24 cellular contexts compared by ENCODE assay signal in genomic region chr12:89679631-89680030, GRCh38.
"Had no signal": no experiment of that assay in that cellular context is flagged by ENCODE, and none has a peak within 500 bp of the region (broad histone marks: within the 10 kb centered on the region; RNA-seq: fewer than 3 reads in every experiment).

No MANE protein-coding gene starts in this region.

- H3K27me3 ChIP-seq: gastroesophageal sphincter, heart left ventricle, testis, upper lobe of left lung had no signal

- FAIRE-seq: endometrium, small intestine had no signal

- H3K9me3 ChIP-seq: testis had no signal

- H3K4me1 ChIP-seq: testis had no signal

- DNase-seq: activated CD4-positive, alpha-beta T cell treated with anti-CD3 and anti-CD28 coated beads, Interleukin-2, amount 50 U/mL, for 4 hours; activated gamma-delta T cell treated with Interleukin-2 at 50 U/mL for 16 hours; activated naive CD8-positive, alpha-beta T cell treated with anti-CD3 and anti-CD28 coated beads, Interleukin-2, amount 10 ng/mL, durations not matched to agents 7 days and 5 days; activated T-cell treated with anti-CD3 and anti-CD28 coated beads for 4 hours; anterior cingulate cortex; caudate nucleus; heart left ventricle; immature natural killer cell; kidney glomerular epithelial cell; left ventricle myocardium superior; psoas muscle; right cardiac atrium; small intestine; stimulated activated CD4-positive, alpha-beta T cell treated with anti-CD3 and anti-CD28 coated beads, Interleukin-4, amount 100 ng/mL, for 4 hours; T-helper 2 cell; testis; upper lobe of left lung; WERI-Rb-1 had no signal

- H3K36me3 ChIP-seq: gastroesophageal sphincter, heart left ventricle, upper lobe of left lung, WERI-Rb-1 had no signal

- ATAC-seq: gastroesophageal sphincter; heart left ventricle; left ventricle myocardium superior; psoas muscle; right cardiac atrium; stimulated activated memory B cell treated with anti-CD40 and anti-IgM and Interleukin-4, amounts not matched to agents 10 μg/mL and 1 μg/mL and 100 μg/mL, for 72 hours had no signal

- H3K27ac Mint-ChIP-seq: activated naive CD8-positive, alpha-beta T cell treated with anti-CD3 and anti-CD28 coated beads, Interleukin-2, amount 10 ng/mL, durations not matched to agents 7 days and 5 days; activated T-helper 1 cell treated with anti-CD3 and anti-CD28 coated beads, Interleukin-12 subunit alpha, Interleukin-12 subunit beta, Interleukin-2, Interleukin-4 antibody, amounts not matched to agents 30 ng/mL and 10 ng/mL and 1 ng/mL, durations not matched to agents 14 hours and 24 hours and 36 hours; brain; immature natural killer cell; stimulated activated memory B cell treated with anti-CD40 and anti-IgM and Interleukin-4, amounts not matched to agents 10 μg/mL and 1 μg/mL and 100 μg/mL, for 72 hours had no signal

- H3K27me3 Mint-ChIP-seq: activated naive CD8-positive, alpha-beta T cell treated with anti-CD3 and anti-CD28 coated beads, Interleukin-2, amount 10 ng/mL, durations not matched to agents 7 days and 5 days; brain; stimulated activated memory B cell treated with anti-CD40 and anti-IgM and Interleukin-4, amounts not matched to agents 10 μg/mL and 1 μg/mL and 100 μg/mL, for 72 hours had no signal

- H3K4me3 ChIP-seq: gastroesophageal sphincter, heart left ventricle, psoas muscle, testis, upper lobe of left lung had no signal

- H3K27ac ChIP-seq: gastroesophageal sphincter, heart left ventricle, psoas muscle, testis, upper lobe of left lung, WERI-Rb-1 had no signal

- H3K4me3 Mint-ChIP-seq: activated naive CD8-positive, alpha-beta T cell treated with anti-CD3 and anti-CD28 coated beads, Interleukin-2, amount 10 ng/mL, durations not matched to agents 7 days and 5 days; activated T-helper 1 cell treated with anti-CD3 and anti-CD28 coated beads, Interleukin-12 subunit alpha, Interleukin-12 subunit beta, Interleukin-2, Interleukin-4 antibody, amounts not matched to agents 30 ng/mL and 10 ng/mL and 1 ng/mL, durations not matched to agents 14 hours and 24 hours and 36 hours; brain; immature natural killer cell; neural crest cell; stimulated activated memory B cell treated with anti-CD40 and anti-IgM and Interleukin-4, amounts not matched to agents 10 μg/mL and 1 μg/mL and 100 μg/mL, for 72 hours had no signal
